ENCODE assay signal across 13 cellular contexts in the genomic region with DNA sequence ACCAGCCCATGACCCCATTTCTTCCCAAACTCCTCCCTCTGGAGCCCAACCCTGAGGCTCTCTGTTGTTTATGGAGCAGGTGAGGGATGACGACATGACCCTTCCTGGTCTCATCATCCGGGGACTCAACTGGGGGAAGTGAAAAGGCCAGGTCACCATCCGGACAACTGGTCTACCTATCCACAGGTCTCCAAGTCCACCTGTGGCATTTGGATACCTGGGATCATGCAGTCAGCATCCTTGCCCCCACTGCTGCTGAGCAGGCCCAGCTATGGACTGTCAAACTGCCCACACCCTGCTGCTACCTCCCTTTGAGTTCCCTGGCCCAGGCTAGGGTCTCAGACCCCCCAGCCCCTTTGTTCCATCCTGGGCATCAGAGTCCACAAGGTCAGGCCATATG. TPM values are rescaled to one million over a fixed set of nuclear protein-coding genes. Genes with fewer than 3 reads are reported as not detected.
"Had no signal": no experiment of that assay in that cellular context is flagged by ENCODE, and none has a peak within 500 bp of the region (broad histone marks: within the 10 kb centered on the region; RNA-seq: fewer than 3 reads in every experiment).

No MANE protein-coding gene starts in this region.

- H3K9me3 Mint-ChIP-seq: activated naive CD4-positive, alpha-beta T cell treated with anti-CD3 and anti-CD28 coated beads, Interleukin-2, amount 10 ng/mL, durations not matched to agents 7 days and 5 days; activated T-helper 17 cell treated with anti-CD3 and anti-CD28 coated beads, Interleukin-2, amount 50 U/mL, for 72 hours; nephron progenitor cell; stimulated activated effector memory CD8-positive, alpha-beta T cell treated with anti-CD3 and anti-CD28 coated beads, Interleukin-12 subunit alpha, Interleukin-12 subunit beta, amount 100 ng/mL, for 72 hours had no signal

- H3K4me3 ChIP-seq: cardiac muscle cell, colonic mucosa, ovary, upper lobe of right lung had no signal

- H3K27ac Mint-ChIP-seq: activated naive CD4-positive, alpha-beta T cell treated with anti-CD3 and anti-CD28 coated beads, Interleukin-2, amount 10 ng/mL, durations not matched to agents 7 days and 5 days; activated T-helper 17 cell treated with anti-CD3 and anti-CD28 coated beads, Interleukin-2, amount 50 U/mL, for 72 hours; nephron progenitor cell; stimulated activated effector memory CD8-positive, alpha-beta T cell treated with anti-CD3 and anti-CD28 coated beads, Interleukin-12 subunit alpha, Interleukin-12 subunit beta, amount 100 ng/mL, for 72 hours had no signal

- H3K27ac ChIP-seq: cardiac muscle cell, ovary, upper lobe of right lung had no signal

- H3K9me3 ChIP-seq: colonic mucosa, ovary, upper lobe of right lung had no signal

- H3K4me3 Mint-ChIP-seq: activated naive CD4-positive, alpha-beta T cell treated with anti-CD3 and anti-CD28 coated beads, Interleukin-2, amount 10 ng/mL, durations not matched to agents 7 days and 5 days; activated T-helper 17 cell treated with anti-CD3 and anti-CD28 coated beads, Interleukin-2, amount 50 U/mL, for 72 hours; nephron progenitor cell; stimulated activated effector memory CD8-positive, alpha-beta T cell treated with anti-CD3 and anti-CD28 coated beads, Interleukin-12 subunit alpha, Interleukin-12 subunit beta, amount 100 ng/mL, for 72 hours had no signal

- H3K36me3 ChIP-seq: cardiac muscle cell, colonic mucosa, ovary, upper lobe of right lung had no signal

- ATAC-seq: activated T-helper 17 cell treated with anti-CD3 and anti-CD28 coated beads, Interleukin-2, amount 50 U/mL, for 72 hours; stimulated activated effector memory CD8-positive, alpha-beta T cell treated with anti-CD3 and anti-CD28 coated beads, Interleukin-12 subunit alpha, Interleukin-12 subunit beta, amount 100 ng/mL, for 72 hours; upper lobe of right lung had no signal

- H3K4me1 ChIP-seq: upper lobe of right lung had no signal

- DNase-seq: activated CD4-positive, CD25-positive, alpha-beta regulatory T cell treated with anti-CD3 and anti-CD28 coated beads, Interleukin-2, amount 50 U/mL, for 72 hours; activated naive CD4-positive, alpha-beta T cell treated with anti-CD3 and anti-CD28 coated beads, Interleukin-2, amount 10 ng/mL, durations not matched to agents 7 days and 5 days; activated T-cell treated with anti-CD3 and anti-CD28 coated beads for 4 hours; colonic mucosa; kidney glomerular epithelial cell; nephron progenitor cell; ovary; upper lobe of right lung had no signal

- H3K36me3 Mint-ChIP-seq: activated naive CD4-positive, alpha-beta T cell treated with anti-CD3 and anti-CD28 coated beads, Interleukin-2, amount 10 ng/mL, durations not matched to agents 7 days and 5 days; stimulated activated effector memory CD8-positive, alpha-beta T cell treated with anti-CD3 and anti-CD28 coated beads, Interleukin-12 subunit alpha, Interleukin-12 subunit beta, amount 100 ng/mL, for 72 hours had no signal

- H3K4me1 Mint-ChIP-seq: activated naive CD4-positive, alpha-beta T cell treated with anti-CD3 and anti-CD28 coated beads, Interleukin-2, amount 10 ng/mL, durations not matched to agents 7 days and 5 days; activated T-helper 17 cell treated with anti-CD3 and anti-CD28 coated beads, Interleukin-2, amount 50 U/mL, for 72 hours; stimulated activated effector memory CD8-positive, alpha-beta T cell treated with anti-CD3 and anti-CD28 coated beads, Interleukin-12 subunit alpha, Interleukin-12 subunit beta, amount 100 ng/mL, for 72 hours had no signal

- H3K27me3 ChIP-seq: colonic mucosa, ovary had no signal

RNA-seq across cellular contexts. Expression of a gene that starts 60.0 kb away (rescaled TPM):
- total RNA-seq: fibroblast of villous mesenchyme, renal cortical epithelial cell had no signal
